14 cellular contexts compared by ENCODE assay signal in the genomic region with DNA sequence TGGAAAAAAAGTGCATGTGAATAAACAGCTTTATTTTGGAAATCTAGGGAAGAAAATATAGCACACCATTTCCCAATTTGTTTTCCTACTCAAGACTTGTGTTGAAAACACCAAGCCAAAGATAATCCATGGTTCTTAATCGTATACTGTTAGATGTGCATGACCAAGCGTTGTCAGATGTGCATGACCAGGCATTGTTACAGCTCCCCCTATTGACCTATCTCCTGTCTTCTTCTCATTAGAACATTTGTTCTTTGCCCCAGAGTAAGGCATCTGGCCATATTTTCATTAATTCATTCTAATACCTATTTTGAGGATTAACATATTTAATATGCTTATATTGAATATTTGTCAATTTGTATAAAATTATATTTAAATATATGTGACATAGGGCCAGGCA. TPM values are rescaled to one million over a fixed set of nuclear protein-coding genes. Genes with fewer than 3 reads are reported as not detected.
DNase-seq lines count a peak whose midpoint lies in the region; ATAC-seq and TF ChIP-seq lines count a peak whose summit lies in the region.
"Had no signal": no experiment of that assay in that cellular context is flagged by ENCODE, and none has a peak within 500 bp of the region (broad histone marks: within the 10 kb centered on the region; RNA-seq: fewer than 3 reads in every experiment).

No MANE protein-coding gene starts in this region.

- H3K4me3 ChIP-seq in DND-41 (ENCODE audit: low read depth in 1 of 2, low read length in 2 of 2) (no peak overlapping the region), NT2/D1 (ENCODE audit: insufficient read length, low read depth) (no peak overlapping the region), Peyer's patch (no peak overlapping the region), sigmoid colon (no peak overlapping the region)
- H3K4me3 ChIP-seq: BLaER1 treated with 17β-estradiol and CSF1 and Interleukin-3, amounts not matched to agents 10 nM and 100 nM had no signal

- no peak for ATAC-seq in DND-41 (ENCODE audit: insufficient read depth, low read depth)
- ATAC-seq in GM19351 (IDR thresholded peaks at IDR 0.05; ENCODE audit: unreplicated experiment): peak; percentile 70
- ATAC-seq: activated T-cell treated with anti-CD3 and anti-CD28 coated beads, Interleukin-2, amount 50 U/mL, for 72 hours had no signal

- DNase-seq in DND-41 (peak; percentile 4), NT2/D1 (ENCODE audit: low read depth, low spot score) (peak; percentile 6), iPS-NIHi7 (ENCODE audit: extremely low spot score) (peak; percentile 60), Peyer's patch (no peak), NOMO-1 treated with DMSO at 0.1 percent for 48 hours (lab: John Stamatoyannopoulos, UW; ENCODE audit: unreplicated experiment) (no peak), LoVo (ENCODE audit: low spot score) (no peak), sigmoid colon (no peak)
- DNase-seq: activated T-cell treated with anti-CD3 and anti-CD28 coated beads, Interleukin-2, amount 50 U/mL, for 72 hours; amniotic stem cell; dermis blood vessel endothelial cell; GF-D8; NCI-H526 treated with DMSO at 0.1 percent for 48 hours had no signal

- H3K27me3 ChIP-seq in DND-41 (ENCODE audit: insufficient read depth, low read length, poor library complexity): no peaks in the 10 kb centered on the region
- no peaks in the 10 kb centered on the region for H3K27me3 ChIP-seq in NT2/D1 (ENCODE audit: insufficient read depth, insufficient read length)
- H3K27me3 ChIP-seq in Peyer's patch: no peaks in the 10 kb centered on the region
- no peaks in the 10 kb centered on the region for H3K27me3 ChIP-seq in sigmoid colon
- H3K27me3 ChIP-seq: BLaER1 treated with 17β-estradiol and CSF1 and Interleukin-3, amounts not matched to agents 10 nM and 100 nM had no signal

- intact Hi-C loops in sigmoid colon (cut with DNase I): no loop called here

- no peaks in the 10 kb centered on the region for H3K36me3 ChIP-seq in DND-41 (ENCODE audit: insufficient read depth, low read length)
- no peaks in the 10 kb centered on the region for H3K36me3 ChIP-seq in NT2/D1 (ENCODE audit: insufficient read depth, insufficient read length, low read length)
- H3K36me3 ChIP-seq in Peyer's patch: no peaks in the 10 kb centered on the region
- no peaks in the 10 kb centered on the region for H3K36me3 ChIP-seq in sigmoid colon
- H3K36me3 ChIP-seq: BLaER1 treated with 17β-estradiol and CSF1 and Interleukin-3, amounts not matched to agents 10 nM and 100 nM had no signal

- H2AFZ ChIP-seq in DND-41 (ENCODE audit: low read depth, low read length): no peak overlapping the region

- TF ChIP-seq POLR2A in Peyer's patch (IDR thresholded peaks at IDR 0.05) (no peak), sigmoid colon (IDR thresholded peaks at IDR 0.05) (no peak)

- H3K79me2 ChIP-seq in DND-41 (ENCODE audit: insufficient read depth, low read length): no peaks in the 10 kb centered on the region

- H3K27ac ChIP-seq in DND-41 (ENCODE audit: low read length): no peak overlapping the region
- no peak overlapping the region for H3K27ac ChIP-seq in Peyer's patch
- no peak overlapping the region for H3K27ac ChIP-seq in sigmoid colon
- H3K27ac ChIP-seq: BLaER1 treated with 17β-estradiol and CSF1 and Interleukin-3, amounts not matched to agents 10 nM and 100 nM had no signal

- no peak overlapping the region for H3K9ac ChIP-seq in DND-41 (ENCODE audit: low read depth, low read length)
- no peak overlapping the region for H3K9ac ChIP-seq in NT2/D1 (ENCODE audit: insufficient read length, low read depth)
- H3K9ac ChIP-seq: BLaER1 treated with 17β-estradiol and CSF1 and Interleukin-3, amounts not matched to agents 10 nM and 100 nM had no signal

- no peaks in the 10 kb centered on the region for H4K20me1 ChIP-seq in DND-41 (ENCODE audit: insufficient read depth, low read length)
- H4K20me1 ChIP-seq: BLaER1 treated with 17β-estradiol and CSF1 and Interleukin-3, amounts not matched to agents 10 nM and 100 nM had no signal

- TF ChIP-seq EP300 in sigmoid colon (IDR thresholded peaks at IDR 0.05): no peak

- H3K9me3 ChIP-seq in DND-41 (ENCODE audit: insufficient read depth, low read length, severe bottlenecking): no peaks in the 10 kb centered on the region
- no peaks in the 10 kb centered on the region for H3K9me3 ChIP-seq in NT2/D1 (ENCODE audit: insufficient read depth, low read length)
- H3K9me3 ChIP-seq in Peyer's patch: no peaks in the 10 kb centered on the region
- no peaks in the 10 kb centered on the region for H3K9me3 ChIP-seq in sigmoid colon
- H3K9me3 ChIP-seq: BLaER1 treated with 17β-estradiol and CSF1 and Interleukin-3, amounts not matched to agents 10 nM and 100 nM had no signal

- H3K4me1 ChIP-seq in DND-41 (ENCODE audit: insufficient read depth, low read length) (no peaks in the 10 kb centered on the region), NT2/D1 (ENCODE audit: insufficient read depth, insufficient read length) (no peaks in the 10 kb centered on the region), Peyer's patch (no peaks in the 10 kb centered on the region), sigmoid colon (no peaks in the 10 kb centered on the region)
- H3K4me1 ChIP-seq: BLaER1 treated with 17β-estradiol and CSF1 and Interleukin-3, amounts not matched to agents 10 nM and 100 nM had no signal

- TF ChIP-seq CTCF in DND-41 (IDR thresholded peaks at IDR 0.05; ENCODE audit: borderline replicate concordance, extremely low read depth, low read length, poor library complexity, severe bottlenecking) (peak; percentile 39), Peyer's patch (IDR thresholded peaks at IDR 0.05) (peak in 3 of 6 experiments; percentile 30 to 52 (median 40)), sigmoid colon (IDR thresholded peaks at IDR 0.05) (no peak)

- WGBS in sigmoid colon, 2 donors: 7 to 45% methylated on average over 2 of the region's 2 CpGs

- no peak overlapping the region for H3K4me2 ChIP-seq in DND-41 (ENCODE audit: insufficient read depth, low read length)
- H3K4me2 ChIP-seq: BLaER1 treated with 17β-estradiol and CSF1 and Interleukin-3, amounts not matched to agents 10 nM and 100 nM had no signal

RNA-seq across cellular contexts. Expression of a gene that starts 14.4 kb away (rescaled TPM):
- total RNA-seq in Peyer's patch (not detected), sigmoid colon (not detected)
- not detected for polyA plus RNA-seq in sigmoid colon
- total RNA-seq: activated T-cell treated with anti-CD3 and anti-CD28 coated beads, Interleukin-2, amount 50 U/mL, for 72 hours; dermis blood vessel endothelial cell had no signal

Comparison
In these comparisons a context has a peak if more than half of its experiments do, and no peak if none do; other contexts are left out.
1. DNase-seq: peak in DND-41 (single experiment), NT2/D1 (single experiment) and iPS-NIHi7 (single experiment); none in Peyer's patch (0 of 3), NOMO-1 treated with DMSO at 0.1 percent for 48 hours (single experiment), LoVo (single experiment) and sigmoid colon (single experiment).